11 cellular contexts compared by ENCODE assay signal in genomic region chr1:241638091-241638682, GRCh38. TPM values are rescaled to one million over a fixed set of nuclear protein-coding genes. Genes with fewer than 3 reads are reported as not detected.
DNase-seq lines count a peak whose midpoint lies in the region; ATAC-seq and TF ChIP-seq lines count a peak whose summit lies in the region.
"Had no signal": no experiment of that assay in that cellular context is flagged by ENCODE, and none has a peak within 500 bp of the region (broad histone marks: within the 10 kb centered on the region; RNA-seq: fewer than 3 reads in every experiment).

No MANE protein-coding gene starts in this region.

- H3K4me1 ChIP-seq in A673 (ENCODE audit: insufficient read depth, low read length, poor library complexity, severe bottlenecking), result no peaks in the 10 kb centered on the region

- H3K27ac ChIP-seq in A673 (ENCODE audit: low read depth, low read length, poor library complexity, severe bottlenecking), result peak overlapping the region; percentile 14
- no peak overlapping the region for H3K27ac ChIP-seq in caudate nucleus (ENCODE audit: low read depth, low read length)

- POLR2A ChIA-PET in A673 (lab: Charles Lee; ENCODE audit: low non-redundant PET), result no interaction called here

- no peaks in the 10 kb centered on the region for H3K9me3 ChIP-seq in A673 (ENCODE audit: low read depth, low read length, poor library complexity, severe bottlenecking)

- H3K36me3 ChIP-seq in A673 (ENCODE audit: insufficient read depth, low read length, poor library complexity, severe bottlenecking) (no peaks in the 10 kb centered on the region), H7 (replicated peaks; ENCODE audit: control insufficient read depth, insufficient read depth, low read length) (peaks cover 4% of the 10 kb centered on the region), kidney epithelial cell (ENCODE audit: control insufficient read depth, insufficient read depth, low read length) (no peaks in the 10 kb centered on the region)

- peak overlapping the region; percentile 89 for H3K4me3 Mint-ChIP-seq in activated naive CD8-positive, alpha-beta T cell

- BruUV-seq in A673 (replicated peaks; lab: Mats Ljungman, UMichigan), result no TSS peak

- CTCF ChIA-PET in A673 (lab: Charles Lee), result no interaction called here

- no peak for ATAC-seq in HG02678 (IDR thresholded peaks at IDR 0.05; ENCODE audit: unreplicated experiment)

- H3K4me1 Mint-ChIP-seq in activated naive CD8-positive, alpha-beta T cell (ENCODE audit: low read depth), result peaks cover 55% of the 10 kb centered on the region

- intact Hi-C loops in A673 (cut with micrococcal nuclease; ENCODE audit: unreplicated experiment), result no loop called here

- H3K27ac Mint-ChIP-seq in activated naive CD8-positive, alpha-beta T cell, result no peak overlapping the region

- H3K27me3 Mint-ChIP-seq in activated naive CD8-positive, alpha-beta T cell, result no peaks in the 10 kb centered on the region

- H3K27me3 ChIP-seq in A673 (replicated peaks; ENCODE audit: insufficient read depth, low read depth, low read length, poor library complexity) (no peaks in the 10 kb centered on the region), H7 (ENCODE audit: control insufficient read depth, insufficient read depth, low read length) (no peaks in the 10 kb centered on the region; the same call in 1 of the 2 replicates), kidney epithelial cell (ENCODE audit: control insufficient read depth, insufficient read depth, low read length) (no peaks in the 10 kb centered on the region)

- peak overlapping the region; percentile 70 for H3K4me3 ChIP-seq in A673 (ENCODE audit: low read depth, low read length, poor library complexity, severe bottlenecking)
- H3K4me3 ChIP-seq in H7 (ENCODE audit: insufficient read depth, low read depth, low read length), result peak overlapping the region; percentile 22
- peak overlapping the region; percentile 99 for H3K4me3 ChIP-seq in kidney epithelial cell (ENCODE audit: low read depth, low read length)

- DNase-seq in A673 (ENCODE audit: low spot score) (no peak), H7 (no peak), kidney epithelial cell (ENCODE audit: low read depth) (no peak), nucleus accumbens (lab: John Stamatoyannopoulos, UW) (no peak), caudate nucleus (lab: John Stamatoyannopoulos, UW) (no peak), HT-29 (ENCODE audit: low spot score) (no peak)
- DNase-seq: NCI-H526 treated with DMSO at 0.1 percent for 48 hours, posterior cingulate gyrus had no signal

- no peaks in the 10 kb centered on the region for H3K9me3 Mint-ChIP-seq in activated naive CD8-positive, alpha-beta T cell (ENCODE audit: low read depth)

- no peak for TF ChIP-seq CTCF in A673 (conservative IDR thresholded peaks at IDR 0.05; ENCODE audit: low read depth, low read length)
- no peak for TF ChIP-seq CTCF in kidney epithelial cell (IDR thresholded peaks at IDR 0.05; ENCODE audit: insufficient read depth, low read length, poor library complexity, severe bottlenecking)

- peaks cover 19% of the 10 kb centered on the region for H3K36me3 Mint-ChIP-seq in activated naive CD8-positive, alpha-beta T cell

RNA-seq across cellular contexts. Expression of gene CHML, which starts 2.0 kb away (rescaled TPM):
- total RNA-seq in A673 (2021) (10.6 and 11.9 TPM in 2 replicates), kidney epithelial cell (15.3 and 20.5 TPM in 2 replicates)
- 30.4 and 47.0 TPM in 2 replicates for total RNA-seq in H7 (2014; rRNA removed; shearing (Covaris generic))
- 17.4 and 22.4 TPM in 2 replicates for total RNA-seq in HT-29 (2014; rRNA removed; shearing (Covaris generic))

RNA-seq across cellular contexts. Expression of gene OPN3, which starts 2.0 kb away (rescaled TPM):
- total RNA-seq in A673 (2021), result 12.6 and 14.2 TPM in 2 replicates
- total RNA-seq in H7 (2014; rRNA removed; shearing (Covaris generic)), result 55.3 and 63.5 TPM in 2 replicates
- total RNA-seq in kidney epithelial cell, result 25.7 and 29.8 TPM in 2 replicates
- total RNA-seq in HT-29 (2014; rRNA removed; shearing (Covaris generic)), result 12.5 and 12.6 TPM in 2 replicates

RNA-seq across cellular contexts. Expression of gene WDR64, which starts 13.9 kb away (rescaled TPM):
- total RNA-seq in A673 (2021) (not detected in 2 replicates), kidney epithelial cell (not detected in 2 replicates)
- total RNA-seq in H7 (2014; rRNA removed; shearing (Covaris generic)), result not detected in 2 replicates
- not detected in 2 replicates for total RNA-seq in HT-29 (2014; rRNA removed; shearing (Covaris generic))
- total RNA-seq: frontal cortex had no signal

Comparison
In these comparisons a context has a peak if more than half of its experiments do, and no peak if none do; other contexts are left out.
1. H3K4me3 ChIP-seq: peak in every context shown above with its lines; median percentile 99 in kidney epithelial cell; 70 in A673; 22 in H7.